ENCODE assay signal across 8 cellular contexts in the genomic region with DNA sequence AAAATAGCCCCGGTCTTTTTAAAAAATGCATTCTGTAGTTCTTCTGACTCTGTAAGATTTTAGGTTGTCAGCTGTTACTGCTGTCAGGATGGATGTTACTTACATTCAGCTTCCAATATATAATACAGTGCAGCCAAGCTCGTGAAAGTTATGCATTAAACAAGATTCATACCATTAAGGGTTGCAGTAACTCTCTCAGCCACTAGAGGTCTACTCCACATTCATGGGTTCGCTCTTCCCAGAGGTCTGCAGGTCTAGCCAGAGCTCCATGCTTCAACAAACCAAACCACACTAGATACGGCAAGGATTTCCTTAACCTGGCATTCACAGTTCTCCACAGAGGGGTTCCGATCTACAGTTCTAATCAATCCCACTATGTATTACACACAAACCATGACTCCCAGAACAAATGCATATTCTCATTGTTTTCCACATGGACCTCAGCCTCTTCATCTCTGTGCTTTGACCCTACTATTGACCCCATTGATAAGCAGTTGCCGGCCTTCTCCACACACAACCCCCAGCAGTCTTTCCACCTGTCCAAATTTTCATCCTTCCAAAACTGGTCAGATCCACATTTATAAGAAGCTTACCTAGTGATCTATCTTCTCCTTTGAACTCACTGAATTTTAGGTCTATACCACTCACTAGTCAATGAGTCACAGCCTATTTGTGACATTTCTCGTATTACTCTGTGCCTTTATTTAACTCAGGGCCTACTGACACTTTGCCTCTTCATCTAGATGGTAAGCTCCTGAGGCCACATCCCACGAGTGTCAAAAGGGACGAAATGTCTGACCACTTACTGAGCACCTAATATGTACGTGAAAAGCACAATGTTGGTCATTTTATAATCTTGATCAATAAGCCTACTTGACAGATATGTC. TPM values are rescaled to one million over a fixed set of nuclear protein-coding genes. Genes with fewer than 3 reads are reported as not detected.
DNase-seq lines count a peak whose midpoint lies in the region; ATAC-seq and TF ChIP-seq lines count a peak whose summit lies in the region.

No MANE protein-coding gene starts in this region.

- H3K4me3 ChIP-seq in AG04450 (ENCODE audit: low read depth, low read length) = no peak overlapping the region
- no peak overlapping the region for H3K4me3 ChIP-seq in neural cell (ENCODE audit: low read length)

- no peaks in the 10 kb centered on the region for H3K79me2 ChIP-seq in neural cell (replicated peaks; ENCODE audit: insufficient read depth, low read length)

- H3K27me3 ChIP-seq in AG04450 (ENCODE audit: control insufficient read depth, insufficient read depth, low read length) (no peaks in the 10 kb centered on the region), neural cell (ENCODE audit: insufficient read depth, low read depth, low read length) (no peaks in the 10 kb centered on the region)

- POLR2A ChIA-PET in AG04450 (lab: Yijun Ruan, JAX) = no interaction called here

- H3K9me3 ChIP-seq in AG04450 (ENCODE audit: control insufficient read depth, insufficient read depth, low read length) = no peaks in the 10 kb centered on the region
- no peaks in the 10 kb centered on the region for H3K9me3 ChIP-seq in neural cell (ENCODE audit: low read length)

- no peak overlapping the region for H3K27ac ChIP-seq in AG04450 (ENCODE audit: low read depth, low read length)
- no peak overlapping the region for H3K27ac ChIP-seq in neural cell (ENCODE audit: low read length)

- ATAC-seq in HG02678 (IDR thresholded peaks at IDR 0.05; ENCODE audit: unreplicated experiment) (no peak), HG03439 (IDR thresholded peaks at IDR 0.05; ENCODE audit: unreplicated experiment) (no peak)

- H3F3A ChIP-seq in neural cell (ENCODE audit: insufficient read depth, low read length, poor library complexity, severe bottlenecking) = no peaks in the 10 kb centered on the region

- peak; percentile 17 for TF ChIP-seq RAD21 in neural cell (conservative IDR thresholded peaks at IDR 0.05)

- H3K36me3 ChIP-seq in neural cell (ENCODE audit: insufficient read depth, low read length) = no peaks in the 10 kb centered on the region

- H4K20me1 ChIP-seq in neural cell (ENCODE audit: insufficient read depth) = no peaks in the 10 kb centered on the region

- CTCF ChIA-PET in AG04450 (lab: Charles Lee) = interaction anchor here (0.6 to 2.6 kb wide), 19 partner anchors 11 to 639 kb away, joined by 3 to 18 read pairs (median 3); a partner anchor contains a TSS

- TF ChIP-seq CTCF in AG04450 (IDR thresholded peaks at IDR 0.05; ENCODE audit: low read depth, low read length) (peak; percentile 74), neural cell (IDR thresholded peaks at IDR 0.05; ENCODE audit: poor library complexity, severe bottlenecking) (peak; percentile 50)

- DNase-seq in AG04450 (ENCODE audit: low read depth, low spot score) (no peak), GDM1 (lab: John Stamatoyannopoulos, UW) (peak; percentile 14), NCI-H1092 treated with DMSO at 0.1 percent for 48 hours (lab: John Stamatoyannopoulos, UW) (peak; percentile 36), cerebellar cortex (ENCODE audit: low spot score) (peak; percentile 48), NCI-H2107 treated with DMSO at 0.1 percent for 48 hours (lab: John Stamatoyannopoulos, UW; ENCODE audit: unreplicated experiment) (no peak)

- TF ChIP-seq EP300 in neural cell (conservative IDR thresholded peaks at IDR 0.05; ENCODE audit: poor library complexity, severe bottlenecking) = no peak

- H3K9ac ChIP-seq in neural cell (ENCODE audit: low read length) = no peak overlapping the region

- no peak overlapping the region for H3K4me2 ChIP-seq in neural cell (ENCODE audit: low read length)

- H3K9me2 ChIP-seq in neural cell (ENCODE audit: insufficient read depth, low read length) = no peaks in the 10 kb centered on the region

- H2AFZ ChIP-seq in neural cell (ENCODE audit: low read depth, low read length) = no peak overlapping the region

TF ChIP-seq in neural cell, 6 proteins besides CTCF, POLR2A, EP300 and RAD21:
- TF ChIP-seq, protein P1, sequence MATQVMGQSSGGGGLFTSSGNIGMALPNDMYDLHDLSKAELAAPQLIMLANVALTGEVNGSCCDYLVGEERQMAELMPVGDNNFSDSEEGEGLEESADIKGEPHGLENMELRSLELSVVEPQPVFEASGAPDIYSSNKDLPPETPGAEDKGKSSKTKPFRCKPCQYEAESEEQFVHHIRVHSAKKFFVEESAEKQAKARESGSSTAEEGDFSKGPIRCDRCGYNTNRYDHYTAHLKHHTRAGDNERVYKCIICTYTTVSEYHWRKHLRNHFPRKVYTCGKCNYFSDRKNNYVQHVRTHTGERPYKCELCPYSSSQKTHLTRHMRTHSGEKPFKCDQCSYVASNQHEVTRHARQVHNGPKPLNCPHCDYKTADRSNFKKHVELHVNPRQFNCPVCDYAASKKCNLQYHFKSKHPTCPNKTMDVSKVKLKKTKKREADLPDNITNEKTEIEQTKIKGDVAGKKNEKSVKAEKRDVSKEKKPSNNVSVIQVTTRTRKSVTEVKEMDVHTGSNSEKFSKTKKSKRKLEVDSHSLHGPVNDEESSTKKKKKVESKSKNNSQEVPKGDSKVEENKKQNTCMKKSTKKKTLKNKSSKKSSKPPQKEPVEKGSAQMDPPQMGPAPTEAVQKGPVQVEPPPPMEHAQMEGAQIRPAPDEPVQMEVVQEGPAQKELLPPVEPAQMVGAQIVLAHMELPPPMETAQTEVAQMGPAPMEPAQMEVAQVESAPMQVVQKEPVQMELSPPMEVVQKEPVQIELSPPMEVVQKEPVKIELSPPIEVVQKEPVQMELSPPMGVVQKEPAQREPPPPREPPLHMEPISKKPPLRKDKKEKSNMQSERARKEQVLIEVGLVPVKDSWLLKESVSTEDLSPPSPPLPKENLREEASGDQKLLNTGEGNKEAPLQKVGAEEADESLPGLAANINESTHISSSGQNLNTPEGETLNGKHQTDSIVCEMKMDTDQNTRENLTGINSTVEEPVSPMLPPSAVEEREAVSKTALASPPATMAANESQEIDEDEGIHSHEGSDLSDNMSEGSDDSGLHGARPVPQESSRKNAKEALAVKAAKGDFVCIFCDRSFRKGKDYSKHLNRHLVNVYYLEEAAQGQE (IDR thresholded peaks at IDR 0.05; ENCODE audit: borderline replicate concordance) = no peak
- TF ChIP-seq POLR2AphosphoS5 (IDR thresholded peaks at IDR 0.05) = no peak
- TF ChIP-seq EZH2 (IDR thresholded peaks at IDR 0.05; ENCODE audit: borderline replicate concordance, insufficient read depth, low read length, poor library complexity, severe bottlenecking) = no peak
- no peak for TF ChIP-seq MXI1 (conservative IDR thresholded peaks at IDR 0.05; ENCODE audit: poor library complexity, severe bottlenecking)
- TF ChIP-seq TAF1 (IDR thresholded peaks at IDR 0.05; ENCODE audit: low read depth) = no peak
- TF ChIP-seq SMC3 (conservative IDR thresholded peaks at IDR 0.05; ENCODE audit: poor library complexity) = no peak

RNA-seq across cellular contexts. Expression of a gene that starts 33.7 kb away (rescaled TPM):
- 2.2 and 2.9 TPM in 2 replicates for polyA plus RNA-seq in AG04450 (2011; rRNA removed)
- 13.1 and 17.8 TPM in 2 replicates for polyA minus RNA-seq in AG04450 (2011; rRNA and poly(A)+ RNA removed)
- 2.0 and 2.1 TPM in 2 replicates for polyA plus RNA-seq in neural cell
- 9.0 and 13.5 TPM in 2 replicates for polyA minus RNA-seq in neural cell

Comparison
In these comparisons a context has a peak if more than half of its experiments do, and no peak if none do; other contexts are left out.
1. DNase-seq: peak in GDM1 (single experiment), NCI-H1092 treated with DMSO at 0.1 percent for 48 hours (single experiment) and cerebellar cortex (single experiment); none in AG04450 (single experiment) and NCI-H2107 treated with DMSO at 0.1 percent for 48 hours (single experiment).